In the genomic region with DNA sequence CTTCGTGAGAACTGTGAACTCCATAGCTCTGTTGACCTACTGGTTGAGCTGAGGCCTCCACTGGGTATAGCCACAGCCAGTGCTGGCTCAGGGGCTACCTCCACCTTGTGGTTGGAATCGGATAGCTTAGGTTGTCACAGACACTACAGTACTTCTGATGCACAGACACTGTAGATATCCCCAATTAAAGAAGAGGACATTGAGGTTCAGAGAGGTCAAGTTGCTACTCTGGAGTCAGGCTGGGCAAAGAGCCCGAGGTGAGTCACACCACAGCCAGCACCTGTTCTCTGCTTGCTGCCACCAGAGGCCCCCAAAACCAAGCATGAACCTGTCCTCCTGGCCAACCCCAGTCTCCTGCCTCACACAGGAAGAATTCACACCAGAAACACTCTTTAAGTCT, we compare ENCODE assay signal across 1 cellular context.
TF ChIP-seq lines count a peak whose summit lies in the region.

No MANE protein-coding gene starts in this region.

TF ChIP-seq in HEK293, 187 proteins besides CTCF, POLR2A, EP300 and RAD21 (continued from another document):
- TF ChIP-seq, protein P1, sequence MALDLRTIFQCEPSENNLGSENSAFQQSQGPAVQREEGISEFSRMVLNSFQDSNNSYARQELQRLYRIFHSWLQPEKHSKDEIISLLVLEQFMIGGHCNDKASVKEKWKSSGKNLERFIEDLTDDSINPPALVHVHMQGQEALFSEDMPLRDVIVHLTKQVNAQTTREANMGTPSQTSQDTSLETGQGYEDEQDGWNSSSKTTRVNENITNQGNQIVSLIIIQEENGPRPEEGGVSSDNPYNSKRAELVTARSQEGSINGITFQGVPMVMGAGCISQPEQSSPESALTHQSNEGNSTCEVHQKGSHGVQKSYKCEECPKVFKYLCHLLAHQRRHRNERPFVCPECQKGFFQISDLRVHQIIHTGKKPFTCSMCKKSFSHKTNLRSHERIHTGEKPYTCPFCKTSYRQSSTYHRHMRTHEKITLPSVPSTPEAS (tag by site-specific recombination; IDR thresholded peaks at IDR 0.05) = no peak
- no peak for TF ChIP-seq ZNF530 (tag by site-specific recombination; IDR thresholded peaks at IDR 0.05; ENCODE audit: low read depth)
- no peak for TF ChIP-seq ZNF521 (tag by site-specific recombination; IDR thresholded peaks at IDR 0.05)
- TF ChIP-seq, protein P2, sequence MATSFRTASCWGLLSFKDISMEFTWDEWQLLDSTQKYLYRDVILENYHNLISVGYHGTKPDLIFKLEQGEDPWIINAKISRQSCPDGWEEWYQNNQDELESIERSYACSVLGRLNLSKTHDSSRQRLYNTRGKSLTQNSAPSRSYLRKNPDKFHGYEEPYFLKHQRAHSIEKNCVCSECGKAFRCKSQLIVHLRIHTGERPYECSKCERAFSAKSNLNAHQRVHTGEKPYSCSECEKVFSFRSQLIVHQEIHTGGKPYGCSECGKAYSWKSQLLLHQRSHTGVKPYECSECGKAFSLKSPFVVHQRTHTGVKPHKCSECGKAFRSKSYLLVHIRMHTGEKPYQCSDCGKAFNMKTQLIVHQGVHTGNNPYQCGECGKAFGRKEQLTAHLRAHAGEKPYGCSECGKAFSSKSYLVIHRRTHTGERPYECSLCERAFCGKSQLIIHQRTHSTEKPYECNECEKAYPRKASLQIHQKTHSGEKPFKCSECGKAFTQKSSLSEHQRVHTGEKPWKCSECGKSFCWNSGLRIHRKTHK (tag by site-specific recombination; IDR thresholded peaks at IDR 0.05) = no peak
- no peak for TF ChIP-seq FEZF1 (tag by site-specific recombination; IDR thresholded peaks at IDR 0.05)
- TF ChIP-seq ZNF600 (tag by site-specific recombination; IDR thresholded peaks at IDR 0.05) = no peak
- no peak for TF ChIP-seq ZNF157 (tag by site-specific recombination; IDR thresholded peaks at IDR 0.05)
- TF ChIP-seq HOXC10 (CRISPR knock-in tag; IDR thresholded peaks at IDR 0.05) = no peak
- TF ChIP-seq ZNF274 (IDR thresholded peaks at IDR 0.05; ENCODE audit: low read length) = no peak
- TF ChIP-seq ZNF274 (tag by site-specific recombination; IDR thresholded peaks at IDR 0.05; ENCODE audit: borderline replicate concordance) = no peak
TF ChIP-seq in HEK293: peak in this region for 0.
